ENCODE assay signal across 1 cellular context in genomic region chr17:40833882-40834281, GRCh38.
TF ChIP-seq lines count a peak whose summit lies in the region.

No MANE protein-coding gene starts in this region.

TF ChIP-seq in K562, 482 proteins besides CTCF, POLR2A, EP300 and RAD21:
- TF ChIP-seq C11orf30 (IDR thresholded peaks at IDR 0.05; ENCODE audit: low read depth) = peak; percentile 86
- no peak for TF ChIP-seq CREB1 (IDR thresholded peaks at IDR 0.05)
- no peak for TF ChIP-seq CREB1 (CRISPR knock-in tag; IDR thresholded peaks at IDR 0.05)
- no peak for TF ChIP-seq PHF21A (IDR thresholded peaks at IDR 0.05; ENCODE audit: borderline replicate concordance, low read depth)
- peak; percentile 67 for TF ChIP-seq MAFG (tag; conservative IDR thresholded peaks at IDR 0.05)
- TF ChIP-seq ZNF316 (IDR thresholded peaks at IDR 0.05) = peak; percentile 94
- TF ChIP-seq MAFF (IDR thresholded peaks at IDR 0.05; ENCODE audit: low read length) = peak; percentile 34; the same call in 1 of the 2 replicates
TF ChIP-seq in K562: peak in this region for 4.
